9 cellular contexts compared by ENCODE assay signal in the genomic region with DNA sequence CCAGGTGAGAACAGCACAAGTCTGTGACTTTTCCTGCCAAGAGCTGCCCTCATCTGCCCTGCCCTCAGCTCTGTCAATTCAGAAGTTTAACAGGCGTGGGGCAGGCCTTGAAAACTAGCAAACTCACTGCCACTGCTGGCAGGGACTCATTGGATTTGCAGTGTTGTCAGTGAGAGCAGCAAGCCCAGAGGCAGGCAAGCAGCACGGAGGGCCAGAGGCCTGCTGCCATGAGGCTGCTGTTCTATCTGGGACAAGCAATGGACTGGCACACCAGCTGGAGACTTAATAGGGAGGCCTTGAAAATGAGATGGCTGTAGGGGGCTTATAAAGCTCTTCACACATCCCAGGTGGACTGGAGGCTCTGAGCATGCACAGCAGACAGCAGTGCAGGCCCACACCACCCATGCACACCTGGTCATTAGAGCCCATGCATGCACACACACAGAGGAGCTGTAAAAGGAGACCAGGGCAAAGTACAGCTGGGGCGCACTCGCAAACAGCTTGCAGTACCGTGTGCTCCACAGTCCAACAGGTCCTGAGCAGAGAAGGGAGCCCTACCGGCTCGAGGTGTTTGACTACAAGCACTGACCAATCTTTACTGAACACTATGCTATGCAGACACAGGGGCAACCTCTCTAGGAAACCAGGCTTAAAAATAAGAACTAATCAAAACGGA. TPM values are rescaled to one million over a fixed set of nuclear protein-coding genes. Genes with fewer than 3 reads are reported as not detected.
A peak's percentile ranks its signal among the peaks of the same experiment; 100 is the strongest.
DNase-seq lines count a peak whose midpoint lies in the region; ATAC-seq and TF ChIP-seq lines count a peak whose summit lies in the region.
"Had no signal": no experiment of that assay in that cellular context is flagged by ENCODE, and none has a peak within 500 bp of the region (broad histone marks: within the 10 kb centered on the region; RNA-seq: fewer than 3 reads in every experiment).

No MANE protein-coding gene starts in this region.

- TF ChIP-seq CTCF in Caco-2 (IDR thresholded peaks at IDR 0.05; ENCODE audit: insufficient read depth in 1 of 2, low read depth in 1 of 2, low read length in 1 of 2, severe bottlenecking in 1 of 2, unreplicated experiment in 1 of 2) (no peak), heart right ventricle (IDR thresholded peaks at IDR 0.05) (no peak), prostate gland (IDR thresholded peaks at IDR 0.05) (no peak)

- H3K4me3 Mint-ChIP-seq in Caco-2 (ENCODE audit: unreplicated experiment): peak overlapping the region; percentile 68

- no peak overlapping the region for H3K4me3 ChIP-seq in Caco-2 (ENCODE audit: low read depth, low read length)
- H3K4me3 ChIP-seq in SK-N-MC: peak overlapping the region; percentile 77
- H3K4me3 ChIP-seq in heart right ventricle: peak overlapping the region in 3 of 10 donors; percentile 3 to 11 (median 7)
- no peak overlapping the region for H3K4me3 ChIP-seq in prostate gland

- intact Hi-C loops in Caco-2 (cut with micrococcal nuclease; ENCODE audit: unreplicated experiment): loop anchor here (1.0 to 2.0 kb wide), 3 partner anchors 53 to 135 kb away; no protein-coding TSS in a partner anchor
- intact Hi-C loops in heart right ventricle (cut with DNase I): no loop called here
- intact Hi-C loops in prostate gland (cut with DNase I): no loop called here

- H3K27ac ChIP-seq in SK-N-MC (peak overlapping the region; percentile 97), heart right ventricle (peak overlapping the region; percentile 3 to 84 (median 70)), prostate gland (peak overlapping the region; percentile 46 to 59)
- H3K27ac ChIP-seq: brain microvascular endothelial cell had no signal

- POLR2A ChIA-PET in Caco-2 (lab: Charles Lee): no interaction called here

- ATAC-seq in heart right ventricle (peak; percentile 34 to 83 (median 73)), GM21825 (IDR thresholded peaks at IDR 0.05; ENCODE audit: unreplicated experiment) (no peak), HG02870 (IDR thresholded peaks at IDR 0.05; ENCODE audit: unreplicated experiment) (no peak)

- WGBS in heart right ventricle, 2 donors: 43 to 48% methylated on average over 8 of the region's 8 CpGs
- 60% methylated on average over 8 of the region's 8 CpGs for WGBS in prostate gland

- H3K9me3 ChIP-seq in Caco-2: no peaks in the 10 kb centered on the region
- no peaks in the 10 kb centered on the region for H3K9me3 ChIP-seq in SK-N-MC (ENCODE audit: low read depth, low read length)
- no peaks in the 10 kb centered on the region for H3K9me3 ChIP-seq in heart right ventricle
- no peaks in the 10 kb centered on the region for H3K9me3 ChIP-seq in prostate gland

- H3K4me1 Mint-ChIP-seq in Caco-2 (ENCODE audit: low read depth, unreplicated experiment): peaks cover 42% of the 10 kb centered on the region

- DNase-seq in Caco-2: peak; percentile 77 to 89
- no peak for DNase-seq in SK-N-MC (ENCODE audit: low read depth, low spot score)
- DNase-seq in heart right ventricle: peak; percentile 33 to 47
- DNase-seq in prostate gland (ENCODE audit: low spot score): peak; percentile 40
- no peak for DNase-seq in NCI-H1048 (lab: John Stamatoyannopoulos, UW)
- DNase-seq in NK-92 (lab: John Stamatoyannopoulos, UW; ENCODE audit: unreplicated experiment): no peak
- DNase-seq: brain microvascular endothelial cell had no signal

- no peaks in the 10 kb centered on the region for H3K27me3 Mint-ChIP-seq in Caco-2 (ENCODE audit: insufficient read depth, unreplicated experiment)

- peaks cover 15% of the 10 kb centered on the region for H3K36me3 Mint-ChIP-seq in Caco-2 (ENCODE audit: insufficient read depth, unreplicated experiment)

- H3K27me3 ChIP-seq in Caco-2 (replicated peaks; ENCODE audit: control insufficient read depth, insufficient read depth, low read length) (no peaks in the 10 kb centered on the region), heart right ventricle (no peaks in the 10 kb centered on the region), prostate gland (replicated peaks; ENCODE audit: insufficient read depth) (no peaks in the 10 kb centered on the region)
- H3K27me3 ChIP-seq: brain microvascular endothelial cell had no signal

- H3K9me3 Mint-ChIP-seq in Caco-2 (ENCODE audit: unreplicated experiment): peaks cover 10% of the 10 kb centered on the region

- BruUV-seq in Caco-2 (replicated peaks; lab: Mats Ljungman, UMichigan): no TSS peak

- peak overlapping the region; percentile 57 for H3K9ac ChIP-seq in SK-N-MC (ENCODE audit: insufficient read length)

- no peak for TF ChIP-seq POLR2A in prostate gland (IDR thresholded peaks at IDR 0.05)

- CTCF ChIA-PET in Caco-2 (lab: Charles Lee): interaction anchor here (0.7 to 1.5 kb wide), 3 partner anchors 28 to 137 kb away, joined by 3 to 9 read pairs (median 4); no protein-coding TSS in a partner anchor

- H3K36me3 ChIP-seq in Caco-2 (ENCODE audit: control insufficient read depth, insufficient read depth, low read length) (no peaks in the 10 kb centered on the region), SK-N-MC (ENCODE audit: insufficient read depth, low read length) (no peaks in the 10 kb centered on the region), heart right ventricle (no peaks in the 10 kb centered on the region), prostate gland (no peaks in the 10 kb centered on the region)
- H3K36me3 ChIP-seq: brain microvascular endothelial cell had no signal

- H3K27ac Mint-ChIP-seq in Caco-2 (ENCODE audit: unreplicated experiment): peak overlapping the region; percentile 93

- H3K4me1 ChIP-seq in Caco-2 (peaks cover 77% of the 10 kb centered on the region), heart right ventricle (peaks cover 15 to 81% (median 70%) of the 10 kb centered on the region in 9 donors), prostate gland (replicated peaks) (peaks cover 7% of the 10 kb centered on the region)

RNA-seq across cellular contexts. Expression of a gene that starts 28.7 kb away (rescaled TPM):
- total RNA-seq in Caco-2 (2022): 63.7 and 72.3 TPM in 2 replicates
- total RNA-seq in heart right ventricle: 10 to 100 TPM; 17.7 to 33.0 (median 18.7) TPM
- 1 to 10 TPM; 4.6 to 7.2 TPM for polyA plus RNA-seq in heart right ventricle
- total RNA-seq in prostate gland: 10 to 100 TPM; 14.0 to 20.4 TPM

Comparison
In these comparisons a context has a peak if more than half of its experiments do, and no peak if none do; other contexts are left out.
1. DNase-seq: peak in Caco-2 (2 of 2), heart right ventricle (2 of 2) and prostate gland (single experiment); none in SK-N-MC (single experiment), NCI-H1048 (single experiment) and NK-92 (single experiment).
2. ATAC-seq: peak in heart right ventricle (8 of 8); none in GM21825 (single experiment) and HG02870 (single experiment).
3. Peak in every context shown above with its lines, with median percentiles within 50 percentile points of each other: H3K27ac ChIP-seq.